Comparison of ENCODE assay signal across 18 cellular contexts in the genomic region with DNA sequence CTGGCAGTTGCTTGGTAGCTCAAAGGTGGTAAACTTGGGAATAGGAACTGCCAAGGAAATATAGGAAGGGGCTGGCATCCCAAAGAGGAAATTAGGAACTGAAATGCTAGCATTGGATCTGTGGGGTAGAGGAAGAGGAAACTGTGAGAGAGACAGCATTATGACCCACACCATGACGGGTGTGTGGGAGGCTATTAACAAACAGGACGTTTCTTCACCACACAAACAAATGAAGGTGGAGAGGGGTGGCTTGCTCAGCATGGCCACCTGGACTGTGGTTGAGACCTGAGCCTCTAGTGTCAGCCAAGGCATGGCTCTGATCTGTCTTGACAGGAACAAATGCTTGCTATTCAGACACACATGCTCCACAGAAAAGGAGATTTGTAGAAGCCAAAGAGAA.
A peak's percentile ranks its signal among the peaks of the same experiment; 100 is the strongest.
DNase-seq lines count a peak whose midpoint lies in the region; ATAC-seq and TF ChIP-seq lines count a peak whose summit lies in the region.
"Had no signal": no experiment of that assay in that cellular context is flagged by ENCODE, and none has a peak within 500 bp of the region (broad histone marks: within the 10 kb centered on the region; RNA-seq: fewer than 3 reads in every experiment).

No MANE protein-coding gene starts in this region.

- H3K27ac Mint-ChIP-seq in memory B cell, result no peak overlapping the region
- no peak overlapping the region for H3K27ac Mint-ChIP-seq in T-helper 2 cell treated with Interferon-gamma antibody and Interleukin-4, amounts not matched to agents 5 μg/mL and 100 μg/mL, for 36 hours
- H3K27ac Mint-ChIP-seq: activated CD4-positive, alpha-beta T cell treated with anti-CD3 and anti-CD28 coated beads for 36 hours had no signal

- H3K36me3 ChIP-seq in gastroesophageal sphincter, result no peaks in the 10 kb centered on the region

- no peaks in the 10 kb centered on the region for H3K36me3 Mint-ChIP-seq in memory B cell
- no peaks in the 10 kb centered on the region for H3K36me3 Mint-ChIP-seq in T-helper 2 cell treated with Interferon-gamma antibody and Interleukin-4, amounts not matched to agents 5 μg/mL and 100 μg/mL, for 36 hours (ENCODE audit: low read depth)

- CTCF ChIA-PET in RWPE1 (lab: Yijun Ruan, JAX), result interaction anchor here (0.6 kb wide), 1 partner anchor 101 kb away, joined by 3 read pairs; no protein-coding TSS in a partner anchor

- peaks cover 6% of the 10 kb centered on the region for H3K4me1 Mint-ChIP-seq in memory B cell
- peaks cover 2% of the 10 kb centered on the region for H3K4me1 Mint-ChIP-seq in T-helper 2 cell treated with Interferon-gamma antibody and Interleukin-4, amounts not matched to agents 5 μg/mL and 100 μg/mL, for 36 hours (ENCODE audit: low read depth)
- H3K4me1 Mint-ChIP-seq: activated CD4-positive, alpha-beta T cell treated with anti-CD3 and anti-CD28 coated beads for 36 hours had no signal

- no peak for TF ChIP-seq POLR2A in gastroesophageal sphincter (IDR thresholded peaks at IDR 0.05)

- no peak overlapping the region for H3K4me3 Mint-ChIP-seq in memory B cell
- no peak overlapping the region for H3K4me3 Mint-ChIP-seq in T-helper 2 cell treated with Interferon-gamma antibody and Interleukin-4, amounts not matched to agents 5 μg/mL and 100 μg/mL, for 36 hours
- H3K4me3 Mint-ChIP-seq: activated CD4-positive, alpha-beta T cell treated with anti-CD3 and anti-CD28 coated beads for 36 hours had no signal

- DNase-seq in memory B cell (ENCODE audit: low spot score in 2 of 2) (no peak), RWPE1 (ENCODE audit: low spot score) (no peak)
- DNase-seq in T-helper 2 cell treated with Interferon-gamma antibody and Interleukin-4, amounts not matched to agents 5 μg/mL and 100 μg/mL, for 36 hours (ENCODE audit: low spot score), result no peak
- DNase-seq: activated CD4-positive, alpha-beta T cell treated with anti-CD3 and anti-CD28 coated beads for 36 hours; activated naive CD4-positive, alpha-beta T cell; aorta; GM23248; Karpas-422; left ventricle myocardium superior; NCI-H1694; SIG-M5; stimulated activated CD4-positive, alpha-beta T cell treated with anti-CD3 and anti-CD28 coated beads, Interleukin-4, amount 100 ng/mL, for 4 hours; T-helper 9 cell had no signal

- no peak overlapping the region for H3K4me3 ChIP-seq in gastroesophageal sphincter
- H3K4me3 ChIP-seq: GM23248 had no signal

- TF ChIP-seq CTCF in RWPE1 (conservative IDR thresholded peaks at IDR 0.05; ENCODE audit: low read depth) (no peak), gastroesophageal sphincter (IDR thresholded peaks at IDR 0.05) (no peak)

- POLR2A ChIA-PET in RWPE1 (lab: Yijun Ruan, JAX; ENCODE audit: low non-redundant PET), result no interaction called here

- no peaks in the 10 kb centered on the region for H3K4me1 ChIP-seq in gastroesophageal sphincter

- H3K9me3 Mint-ChIP-seq in memory B cell, result no peaks in the 10 kb centered on the region
- H3K9me3 Mint-ChIP-seq in T-helper 2 cell treated with Interferon-gamma antibody and Interleukin-4, amounts not matched to agents 5 μg/mL and 100 μg/mL, for 36 hours, result no peaks in the 10 kb centered on the region

- ATAC-seq in GM19023 (IDR thresholded peaks at IDR 0.05; ENCODE audit: unreplicated experiment) (peak; percentile 57), HG02642 (IDR thresholded peaks at IDR 0.05; ENCODE audit: poor library complexity, unreplicated experiment) (peak; percentile 52), HG03520 (IDR thresholded peaks at IDR 0.05; ENCODE audit: unreplicated experiment) (peak; percentile 76), memory B cell (ENCODE audit: low read depth) (peak; percentile 77), gastroesophageal sphincter (no peak), GM21515 (IDR thresholded peaks at IDR 0.05; ENCODE audit: unreplicated experiment) (no peak)
- ATAC-seq: activated CD4-positive, alpha-beta T cell treated with anti-CD3 and anti-CD28 coated beads for 36 hours; left ventricle myocardium superior had no signal

- H3K27me3 Mint-ChIP-seq in memory B cell, result no peaks in the 10 kb centered on the region
- peaks cover 4% of the 10 kb centered on the region for H3K27me3 Mint-ChIP-seq in T-helper 2 cell treated with Interferon-gamma antibody and Interleukin-4, amounts not matched to agents 5 μg/mL and 100 μg/mL, for 36 hours (ENCODE audit: low read depth)

- no peaks in the 10 kb centered on the region for H3K9me3 ChIP-seq in gastroesophageal sphincter

- H3K27me3 ChIP-seq in gastroesophageal sphincter, result no peaks in the 10 kb centered on the region

- 23 to 39% methylated on average over 2 of the region's 2 CpGs for WGBS in gastroesophageal sphincter (ENCODE audit: low coverage in 1 of 2), 2 donors

- no peak for TF ChIP-seq EP300 in gastroesophageal sphincter (IDR thresholded peaks at IDR 0.05)

- H3K27ac ChIP-seq in RWPE1 (no peak overlapping the region), gastroesophageal sphincter (no peak overlapping the region)
- H3K27ac ChIP-seq: GM23248 had no signal

Comparison
In these comparisons a context has a peak if more than half of its experiments do, and no peak if none do; other contexts are left out.
1. ATAC-seq: peak in GM19023 (single experiment), HG02642 (single experiment), HG03520 (single experiment) and memory B cell (single experiment); none in gastroesophageal sphincter (single experiment) and GM21515 (single experiment).